In the genomic region with DNA sequence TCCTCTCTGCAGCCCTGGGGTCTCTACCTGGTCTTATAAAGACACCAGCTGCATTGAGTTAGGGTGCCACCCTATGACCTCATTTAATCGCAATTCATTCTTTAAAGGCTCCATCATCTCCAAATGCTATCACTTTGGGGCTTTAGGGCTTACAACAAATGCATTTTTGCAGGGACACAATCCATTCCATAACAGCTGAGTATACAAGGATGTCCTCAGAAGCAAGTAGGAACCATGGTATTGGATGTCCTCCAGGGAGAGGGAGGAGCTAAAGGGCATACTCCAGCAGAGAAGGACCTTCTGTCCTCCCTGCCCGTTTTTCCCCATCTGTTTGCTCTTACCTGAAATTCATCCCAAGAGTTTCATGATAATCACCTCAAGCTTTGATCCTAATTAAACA, we compare ENCODE assay signal across 9 cellular contexts. TPM values are rescaled to one million over a fixed set of nuclear protein-coding genes. Genes with fewer than 3 reads are reported as not detected.
DNase-seq lines count a peak whose midpoint lies in the region; ATAC-seq and TF ChIP-seq lines count a peak whose summit lies in the region.
"Had no signal": no experiment of that assay in that cellular context is flagged by ENCODE, and none has a peak within 500 bp of the region (broad histone marks: within the 10 kb centered on the region; RNA-seq: fewer than 3 reads in every experiment).

No MANE protein-coding gene starts in this region.

- peak; percentile 78 for DNase-seq in GM23248
- DNase-seq in NCI-H2171 treated with DMSO at 0.1 percent for 48 hours (lab: John Stamatoyannopoulos, UW) = peak; percentile 67
- DNase-seq in epithelial cell of esophagus (ENCODE audit: low read depth) = peak; percentile 38
- DNase-seq in osteoblast (ENCODE audit: insufficient read length, low spot score, missing footprints) = peak; percentile 93
- no peak for DNase-seq in NCI-H2107 (lab: John Stamatoyannopoulos, UW)
- DNase-seq in activated naive CD4-positive, alpha-beta T cell treated with anti-CD3 and anti-CD28 coated beads, Interleukin-2, amount 50 U/mL, for 16 hours = no peak
- DNase-seq in activated naive CD4-positive, alpha-beta T cell treated with Interleukin-2 at 50 U/mL for 16 hours = no peak

- H3K36me3 ChIP-seq in GM23248 (ENCODE audit: low read depth) (peaks cover 24% of the 10 kb centered on the region; the same call in 1 of the 2 replicates), osteoblast (ENCODE audit: insufficient read depth, low read length) (peaks cover 35% of the 10 kb centered on the region)

- H3K4me2 ChIP-seq in GM23248 (ENCODE audit: unreplicated experiment) (no peak overlapping the region), osteoblast (ENCODE audit: insufficient read depth, low read length) (no peak overlapping the region)

- no peak for ATAC-seq in HG02981 (IDR thresholded peaks at IDR 0.05; ENCODE audit: unreplicated experiment)

- H3K27ac ChIP-seq in GM23248 = peak overlapping the region; percentile 29
- H3K27ac ChIP-seq in osteoblast (ENCODE audit: low read depth, low read length) = peak overlapping the region; percentile 34

- H3K9me2 ChIP-seq in GM23248 (ENCODE audit: insufficient read depth) = no peaks in the 10 kb centered on the region

- H2AFZ ChIP-seq in GM23248 (no peak overlapping the region), osteoblast (ENCODE audit: low read length) (no peak overlapping the region)

- peaks cover 14% of the 10 kb centered on the region for H3K4me1 ChIP-seq in GM23248 (ENCODE audit: insufficient read depth)
- H3K4me1 ChIP-seq in osteoblast (ENCODE audit: insufficient read depth, low read length) = peaks cover 17% of the 10 kb centered on the region

- no peaks in the 10 kb centered on the region for H3K27me3 ChIP-seq in GM23248 (replicated peaks; ENCODE audit: insufficient read depth)
- H3K27me3 ChIP-seq in osteoblast (ENCODE audit: insufficient read depth, low read length) = no peaks in the 10 kb centered on the region

- H3K4me3 ChIP-seq in GM23248 = no peak overlapping the region
- H3K4me3 ChIP-seq in epithelial cell of esophagus (ENCODE audit: low read length) = no peak overlapping the region
- no peak overlapping the region for H3K4me3 ChIP-seq in osteoblast (ENCODE audit: insufficient read depth, low read length)
- H3K4me3 ChIP-seq: lung had no signal

- peak overlapping the region; percentile 23; the same call in 1 of the 2 replicates for H3K9ac ChIP-seq in GM23248

- H3K9me3 ChIP-seq in GM23248 (ENCODE audit: low read depth) = no peaks in the 10 kb centered on the region
- H3K9me3 ChIP-seq in osteoblast (ENCODE audit: low read depth, low read length) = no peaks in the 10 kb centered on the region

- H4K20me1 ChIP-seq in GM23248 (ENCODE audit: insufficient read depth) (no peaks in the 10 kb centered on the region), osteoblast (ENCODE audit: insufficient read depth, low read length) (no peaks in the 10 kb centered on the region)

- TF ChIP-seq CTCF in epithelial cell of esophagus (IDR thresholded peaks at IDR 0.05; ENCODE audit: insufficient read depth, low read depth, low read length, missing control alignments) = no peak
- TF ChIP-seq CTCF in osteoblast (IDR thresholded peaks at IDR 0.05; ENCODE audit: extremely low read depth, low read depth, low read length) = no peak

- 44 to 55% methylated on average over 2 of the region's 2 CpGs for WGBS in GM23248 (ENCODE audit: low coverage in 1 of 2, low lambda C conversion rate in 2 of 2, missing lambda C conversion rate in 2 of 2), 2 experiments

- in situ Hi-C loops in GM23248 (cut with MboI) = loop anchor here (5.0 kb wide), 1 partner anchor 142 kb away; no protein-coding TSS in a partner anchor

- H3K79me2 ChIP-seq in GM23248 (ENCODE audit: insufficient read depth) (no peaks in the 10 kb centered on the region), osteoblast (ENCODE audit: insufficient read depth, low read length) (no peaks in the 10 kb centered on the region)

- H3F3A ChIP-seq in GM23248 (ENCODE audit: insufficient read depth) = peaks cover 32% of the 10 kb centered on the region

RNA-seq across cellular contexts. Expression of a gene that starts 30.3 kb away (rescaled TPM):
- 18.0 and 29.8 TPM in 2 replicates for total RNA-seq in GM23248 (2014; rRNA removed; shearing (Covaris generic))
- 37.9 and 38.7 TPM in 2 replicates for polyA plus RNA-seq in GM23248 (2016; fragmentation: Nextera tagmentation; extraction: Ambion mirVana)
- 19.5 and 21.8 TPM in 2 replicates for total RNA-seq in osteoblast

Comparison
In these comparisons a context has a peak if more than half of its experiments do, and no peak if none do; other contexts are left out.
1. DNase-seq: peak in GM23248 (single experiment), NCI-H2171 treated with DMSO at 0.1 percent for 48 hours (single experiment), epithelial cell of esophagus (single experiment) and osteoblast (single experiment); none in NCI-H2107 (single experiment), activated naive CD4-positive, alpha-beta T cell treated with anti-CD3 and anti-CD28 coated beads, Interleukin-2, amount 50 U/mL, for 16 hours (single experiment) and activated naive CD4-positive, alpha-beta T cell treated with Interleukin-2 at 50 U/mL for 16 hours (single experiment).